In genomic region chr7:120996333-120996982, GRCh38 we compare ENCODE assay signal across 8 cellular contexts.
DNase-seq lines count a peak whose midpoint lies in the region; ATAC-seq lines count a peak whose summit lies in the region.

No MANE protein-coding gene starts in this region.

- H3K36me3 ChIP-seq in BLaER1 treated with 17β-estradiol and CSF1 and Interleukin-3, amounts not matched to agents 10 nM and 100 nM = no peaks in the 10 kb centered on the region

- H3K9me3 Mint-ChIP-seq in memory B cell = no peaks in the 10 kb centered on the region

- no peak overlapping the region for H3K4me3 Mint-ChIP-seq in memory B cell

- H3K4me3 ChIP-seq in BLaER1 treated with 17β-estradiol and CSF1 and Interleukin-3, amounts not matched to agents 10 nM and 100 nM = peak overlapping the region in 4 of 10 experiments; percentile 13 to 42 (median 24); a peak in 5 of 20 replicates

- no peaks in the 10 kb centered on the region for H3K9me3 ChIP-seq in BLaER1 treated with 17β-estradiol and CSF1 and Interleukin-3, amounts not matched to agents 10 nM and 100 nM (replicated peaks in 1 of 11)

- H3K4me1 ChIP-seq in BLaER1 treated with 17β-estradiol and CSF1 and Interleukin-3, amounts not matched to agents 10 nM and 100 nM = peaks cover 40 to 69% (median 55%) of the 10 kb centered on the region in 10 experiments

- H3K27ac ChIP-seq in BLaER1 treated with 17β-estradiol and CSF1 and Interleukin-3, amounts not matched to agents 10 nM and 100 nM = peak overlapping the region in 9 of 11 experiments; percentile 50 to 78 (median 70); a peak in 18 of 22 replicates

- H3K9ac ChIP-seq in BLaER1 treated with 17β-estradiol and CSF1 and Interleukin-3, amounts not matched to agents 10 nM and 100 nM = peak overlapping the region in 5 of 11 experiments; percentile 10 to 54 (median 47); a peak in 6 of 22 replicates

- peak overlapping the region; percentile 67 to 94 (median 84) for H3K4me2 ChIP-seq in BLaER1 treated with 17β-estradiol and CSF1 and Interleukin-3, amounts not matched to agents 10 nM and 100 nM

- no peaks in the 10 kb centered on the region for H3K36me3 Mint-ChIP-seq in memory B cell

- H3K27me3 Mint-ChIP-seq in memory B cell = peaks cover 14% of the 10 kb centered on the region

- peaks cover 16% of the 10 kb centered on the region for H3K4me1 Mint-ChIP-seq in memory B cell

- peak; percentile 12 for DNase-seq in NCI-H1105 treated with DMSO at 0.1 percent for 48 hours (lab: John Stamatoyannopoulos, UW)
- peak; percentile 61 for DNase-seq in central memory CD4-positive, alpha-beta T cell
- no peak for DNase-seq in memory B cell (ENCODE audit: low spot score in 2 of 2)
- DNase-seq in NCI-H187 (lab: John Stamatoyannopoulos, UW) = no peak

- peaks cover 0 to 8% (median 0%) of the 10 kb centered on the region in 11 experiments; a peak in 3 of 22 replicates for H4K20me1 ChIP-seq in BLaER1 treated with 17β-estradiol and CSF1 and Interleukin-3, amounts not matched to agents 10 nM and 100 nM

- ATAC-seq in GM18861 (IDR thresholded peaks at IDR 0.05; ENCODE audit: unreplicated experiment) (peak; percentile 45), memory B cell (ENCODE audit: low read depth) (peak; percentile 73), HG03521 (IDR thresholded peaks at IDR 0.05; ENCODE audit: unreplicated experiment) (no peak), HG03139 (IDR thresholded peaks at IDR 0.05; ENCODE audit: unreplicated experiment) (no peak)

- no peak overlapping the region for H3K27ac Mint-ChIP-seq in memory B cell

- H3K27me3 ChIP-seq in BLaER1 treated with 17β-estradiol and CSF1 and Interleukin-3, amounts not matched to agents 10 nM and 100 nM = peaks cover 0 to 13% (median under 1%) of the 10 kb centered on the region in 11 experiments; a peak in 7 of 22 replicates

Comparison
In these comparisons a context has a peak if more than half of its experiments do, and no peak if none do; other contexts are left out.
1. ATAC-seq: peak in GM18861 (single experiment) and memory B cell (single experiment); none in HG03521 (single experiment) and HG03139 (single experiment).
2. DNase-seq: peak in NCI-H1105 treated with DMSO at 0.1 percent for 48 hours (single experiment) and central memory CD4-positive, alpha-beta T cell (single experiment); none in memory B cell (0 of 2) and NCI-H187 (0 of 2).